ENCODE assay signal across 21 cellular contexts in the genomic region with DNA sequence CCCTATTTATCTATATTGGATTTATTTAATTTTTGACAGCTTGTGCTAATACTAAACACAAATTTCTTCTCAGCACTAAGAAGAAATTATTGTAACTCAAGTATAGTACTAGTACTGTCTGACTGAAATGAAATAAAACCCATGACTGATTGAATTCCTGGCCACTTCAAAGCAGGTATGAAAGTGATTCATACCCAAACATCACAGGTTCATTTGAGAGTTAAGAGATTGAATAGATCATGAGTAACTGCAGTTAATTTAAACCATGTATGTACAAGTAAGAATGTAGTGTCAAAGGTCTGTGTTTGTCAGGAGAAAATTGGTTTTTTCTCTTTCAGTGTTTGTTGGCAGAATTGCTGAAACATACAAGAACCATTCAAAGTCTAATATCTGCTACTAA.
DNase-seq lines count a peak whose midpoint lies in the region; ATAC-seq and TF ChIP-seq lines count a peak whose summit lies in the region.
"Had no signal": no experiment of that assay in that cellular context is flagged by ENCODE, and none has a peak within 500 bp of the region (broad histone marks: within the 10 kb centered on the region; RNA-seq: fewer than 3 reads in every experiment).

No MANE protein-coding gene starts in this region.

- ATAC-seq in GM18502 (IDR thresholded peaks at IDR 0.05; ENCODE audit: poor library complexity, unreplicated experiment) (peak; percentile 43), GM21786 (IDR thresholded peaks at IDR 0.05; ENCODE audit: unreplicated experiment) (peak; percentile 87), left ventricle myocardium superior (no peak)

- TF ChIP-seq CTCF in kidney epithelial cell (IDR thresholded peaks at IDR 0.05; ENCODE audit: insufficient read depth, low read length, poor library complexity, severe bottlenecking), result no peak

- H3K4me3 ChIP-seq in kidney epithelial cell (ENCODE audit: low read depth, low read length), result no peak overlapping the region
- H3K4me3 ChIP-seq: K562, PC-9 had no signal

- DNase-seq in HT1080 (ENCODE audit: low read depth) (peak; percentile 51), kidney epithelial cell (ENCODE audit: low read depth) (peak; percentile 25), UCSD-AML1 (lab: John Stamatoyannopoulos, UW; ENCODE audit: unreplicated experiment) (no peak), left ventricle myocardium superior (no peak), GM19240 (ENCODE audit: insufficient read length, low spot score) (no peak), KG1 (lab: John Stamatoyannopoulos, UW) (no peak)
- DNase-seq: AML-193; Calu3; CD4-positive, CD25-positive, alpha-beta regulatory T cell; DND-41; GDM1; GOT3; HFFc6; NCI-H1092 treated with DMSO at 0.1 percent for 48 hours; NCI-H1694; PC-9; Right ventricle myocardium superior; SK-N-SH had no signal

- no peaks in the 10 kb centered on the region for H3K27me3 ChIP-seq in kidney epithelial cell (ENCODE audit: control insufficient read depth, insufficient read depth, low read length)

- no peaks in the 10 kb centered on the region for H3K36me3 ChIP-seq in kidney epithelial cell (ENCODE audit: control insufficient read depth, insufficient read depth, low read length)

- intact Hi-C loops in left ventricle myocardium superior (cut with micrococcal nuclease), result no loop called here

Comparison
In these comparisons a context has a peak if more than half of its experiments do, and no peak if none do; other contexts are left out.
1. DNase-seq: peak in HT1080 (single experiment) and kidney epithelial cell (single experiment); none in UCSD-AML1 (single experiment), left ventricle myocardium superior (single experiment), GM19240 (single experiment) and KG1 (single experiment).